ENCODE assay signal across 21 cellular contexts in genomic region chrX:66053414-66053813, GRCh38. TPM values are rescaled to one million over a fixed set of nuclear protein-coding genes. Genes with fewer than 3 reads are reported as not detected.
DNase-seq lines count a peak whose midpoint lies in the region; ATAC-seq, FAIRE-seq and TF ChIP-seq lines count a peak whose summit lies in the region.
"Had no signal": no experiment of that assay in that cellular context is flagged by ENCODE, and none has a peak within 500 bp of the region (broad histone marks: within the 10 kb centered on the region; RNA-seq: fewer than 3 reads in every experiment).

No MANE protein-coding gene starts in this region.

- H3K9me3 ChIP-seq in upper lobe of right lung, result no peaks in the 10 kb centered on the region

- FAIRE-seq in GM12892 (lab: Jason Lieb, UNC), result no peak
- FAIRE-seq: GM12878, GM19239, H54 had no signal

- no peaks in the 10 kb centered on the region for H3K36me3 ChIP-seq in upper lobe of right lung
- H3K36me3 ChIP-seq: BLaER1 had no signal

- no peak for TF ChIP-seq CTCF in upper lobe of right lung (IDR thresholded peaks at IDR 0.05)

- H3K4me1 ChIP-seq in upper lobe of right lung, result no peaks in the 10 kb centered on the region
- H3K4me1 ChIP-seq: BLaER1 had no signal

- H3K27me3 ChIP-seq in upper lobe of right lung, result no peaks in the 10 kb centered on the region

- no peak for TF ChIP-seq POLR2A in GM12892 (IDR thresholded peaks at IDR 0.05; ENCODE audit: low read depth, low read length)

- no peak overlapping the region for H3K27ac ChIP-seq in upper lobe of right lung
- H3K27ac ChIP-seq: BLaER1 had no signal

- H3K4me3 ChIP-seq in upper lobe of right lung, result no peak overlapping the region
- H3K4me3 ChIP-seq: BLaER1, GM12878 had no signal

- intact Hi-C loops in upper lobe of right lung (cut with DNase I), result no loop called here

- ATAC-seq in upper lobe of right lung, result peak; percentile 60
- ATAC-seq: GM12878 had no signal

- DNase-seq in CD1c-positive myeloid dendritic cell (ENCODE audit: extremely low spot score) (peak; percentile 26), MV-4-11 (lab: John Stamatoyannopoulos, UW) (peak; percentile 5), iPS-NIHi11 (ENCODE audit: low spot score) (peak; percentile 7), upper lobe of right lung (no peak), GM12892 (ENCODE audit: insufficient read length) (no peak), amygdala (lab: John Stamatoyannopoulos, UW) (no peak)
- DNase-seq in central memory CD4-positive, alpha-beta T cell, result no peak
- DNase-seq: 8988T; AML-193; Calu3; CD4-positive, alpha-beta T cell; DMS 273 treated with DMSO at 0.1 percent for 48 hours; KG1 had no signal

RNA-seq across cellular contexts. Expression of gene VSIG4, which starts 13.5 kb away (rescaled TPM):
- total RNA-seq in upper lobe of right lung, result 237 TPM
- not detected for polyA plus RNA-seq in GM12892 (2012; ENCODE audit: missing spikeins)
- total RNA-seq: Calu3, Daoy, G401, HT1080 had no signal
- polyA plus RNA-seq: IgD-negative memory B cell had no signal

Comparison
In these comparisons a context has a peak if more than half of its experiments do, and no peak if none do; other contexts are left out.
1. DNase-seq: peak in CD1c-positive myeloid dendritic cell (single experiment), MV-4-11 (single experiment) and iPS-NIHi11 (single experiment); none in upper lobe of right lung (single experiment), GM12892 (single experiment), amygdala (0 of 56) and central memory CD4-positive, alpha-beta T cell (single experiment).